Comparison of ENCODE assay signal across 30 cellular contexts in the genomic region with DNA sequence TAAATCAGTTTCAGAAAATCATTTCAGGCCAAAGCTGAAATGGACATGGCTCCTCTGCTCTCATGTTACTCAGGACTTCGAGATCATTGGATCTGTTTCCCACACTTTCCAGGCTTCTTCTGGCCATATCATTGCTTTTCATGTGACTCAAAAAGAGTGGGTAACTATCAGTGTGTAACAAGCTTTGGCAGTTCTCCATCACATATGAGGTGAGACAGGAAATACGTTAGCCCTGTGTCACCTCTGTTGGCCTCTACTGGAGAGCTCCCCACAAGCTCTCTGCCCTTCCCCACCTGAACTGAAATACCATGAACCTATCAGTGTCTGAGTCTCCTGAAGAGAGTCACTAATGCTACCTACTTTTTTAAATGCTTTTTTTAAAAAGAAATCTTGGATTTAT.
DNase-seq lines count a peak whose midpoint lies in the region; ATAC-seq and TF ChIP-seq lines count a peak whose summit lies in the region.
"Had no signal": no experiment of that assay in that cellular context is flagged by ENCODE, and none has a peak within 500 bp of the region (broad histone marks: within the 10 kb centered on the region; RNA-seq: fewer than 3 reads in every experiment).

No MANE protein-coding gene starts in this region.

- H3K4me1 ChIP-seq in Karpas-422 (ENCODE audit: low read length) = no peaks in the 10 kb centered on the region
- H3K4me1 ChIP-seq: BLaER1, upper lobe of right lung had no signal

- H3K9me2 ChIP-seq in Karpas-422 (replicated peaks; ENCODE audit: insufficient read depth, low read length) = no peaks in the 10 kb centered on the region

- no peaks in the 10 kb centered on the region for H3K79me2 ChIP-seq in Karpas-422 (ENCODE audit: low read length)

- H3K9ac ChIP-seq in Karpas-422 (ENCODE audit: low read length) = no peak overlapping the region
- H3K9ac ChIP-seq: BLaER1 had no signal

- no peaks in the 10 kb centered on the region for H3K36me3 ChIP-seq in Karpas-422 (ENCODE audit: insufficient read depth, low read length)
- H3K36me3 ChIP-seq: BLaER1, upper lobe of right lung had no signal

- intact Hi-C loops in Right ventricle myocardium superior (cut with DNase I) = no loop called here

- ATAC-seq in Right ventricle myocardium superior (ENCODE audit: poor library complexity) = no peak
- ATAC-seq: activated CD8-positive, alpha-beta T cell treated with anti-CD3 and anti-CD28 coated beads, Interleukin-2, amount 10 ng/mL, durations not matched to agents 7 days and 5 days; esophagus mucosa; upper lobe of right lung had no signal

- no peak overlapping the region for H3K27ac ChIP-seq in Karpas-422 (ENCODE audit: low read length)
- H3K27ac ChIP-seq: BLaER1, skin epidermis, upper lobe of right lung had no signal

- TF ChIP-seq CTCF in cardiac fibroblast (IDR thresholded peaks at IDR 0.05; ENCODE audit: low read depth, low read length) = no peak

- H2AFZ ChIP-seq in Karpas-422 (ENCODE audit: low read length) = no peak overlapping the region

- H3K4me3 ChIP-seq in cardiac fibroblast (replicated peaks in 1 of 2; ENCODE audit: low read depth in 2 of 2, low read length in 2 of 2) = no peak overlapping the region
- H3K4me3 ChIP-seq in Karpas-422 (ENCODE audit: low read length) = no peak overlapping the region
- H3K4me3 ChIP-seq: BLaER1, skin epidermis, upper lobe of right lung had no signal

- no peaks in the 10 kb centered on the region for H3K27me3 ChIP-seq in Karpas-422 (ENCODE audit: low read length)
- H3K27me3 ChIP-seq: BLaER1, upper lobe of right lung had no signal

- no peak overlapping the region for H3K4me2 ChIP-seq in Karpas-422 (ENCODE audit: low read depth, low read length, poor library complexity, severe bottlenecking)
- H3K4me2 ChIP-seq: BLaER1 had no signal

- peak; percentile 34 for DNase-seq in HK-2 (ENCODE audit: unreplicated experiment)
- DNase-seq in RPMI7951 (ENCODE audit: low read depth) = peak; percentile 9
- DNase-seq in cardiac fibroblast (ENCODE audit: low read depth in 2 of 2) = peak; percentile 1 to 45
- peak; percentile 65 for DNase-seq in kidney glomerular epithelial cell (lab: John Stamatoyannopoulos, UW)
- DNase-seq in Right ventricle myocardium superior = no peak
- DNase-seq in stimulated activated CD4-positive, alpha-beta T cell treated with anti-CD3 and anti-CD28 coated beads, Interleukin-4, amount 100 ng/mL, for 4 hours = no peak
- DNase-seq in Karpas-422 = no peak
- DNase-seq in HuH-7 (ENCODE audit: low spot score) = no peak
- DNase-seq: activated CD8-positive, alpha-beta T cell treated with anti-CD3 and anti-CD28 coated beads, Interleukin-2, amount 10 ng/mL, durations not matched to agents 7 days and 5 days; amygdala; caudate nucleus; COR-L47; cortex of kidney; DMS53; effector memory CD4-positive, alpha-beta T cell; GDM1; HFFc6; KG1; NCI-H1930; NCI-H2171 treated with DMSO at 0.1 percent for 48 hours; NCI-H510A treated with DMSO at 0.1 percent for 48 hours; nephron progenitor cell; OCI-M1; retina; SIG-M5; stimulated activated naive CD4-positive, alpha-beta T cell treated with Interleukin-2 at 50 U/mL for 16 hours; upper lobe of right lung had no signal

- no peaks in the 10 kb centered on the region for H3K9me3 ChIP-seq in Karpas-422 (ENCODE audit: low read length)

- no peaks in the 10 kb centered on the region for H4K20me1 ChIP-seq in Karpas-422 (ENCODE audit: insufficient read depth, low read depth, low read length)
- H4K20me1 ChIP-seq: BLaER1 had no signal

Comparison
In these comparisons a context has a peak if more than half of its experiments do, and no peak if none do; other contexts are left out.
1. DNase-seq: peak in HK-2 (single experiment), RPMI7951 (single experiment), cardiac fibroblast (2 of 2) and kidney glomerular epithelial cell (single experiment); none in Right ventricle myocardium superior (single experiment), stimulated activated CD4-positive, alpha-beta T cell treated with anti-CD3 and anti-CD28 coated beads, Interleukin-4, amount 100 ng/mL, for 4 hours (0 of 2), Karpas-422 (single experiment) and HuH-7 (single experiment).